8 cellular contexts compared by ENCODE assay signal in genomic region chr12:69497308-69498026, GRCh38. TPM values are rescaled to one million over a fixed set of nuclear protein-coding genes. Genes with fewer than 3 reads are reported as not detected.
DNase-seq lines count a peak whose midpoint lies in the region; ATAC-seq and TF ChIP-seq lines count a peak whose summit lies in the region.

No MANE protein-coding gene starts in this region.

- POLR2A ChIA-PET in HEK293T (lab: Yijun Ruan, JAX) = no interaction called here

- H3K4me3 ChIP-seq in right lobe of liver = no peak overlapping the region
- H3K4me3 ChIP-seq in testis = no peak overlapping the region

- ATAC-seq in GM18907 (IDR thresholded peaks at IDR 0.05; ENCODE audit: unreplicated experiment) (peak; percentile 96), HG02623 (IDR thresholded peaks at IDR 0.05; ENCODE audit: unreplicated experiment) (peak; percentile 95), right lobe of liver (peak; percentile 51 to 75 (median 64))

- CTCF ChIA-PET in HEK293T (lab: Yijun Ruan, JAX) = interaction anchor here (0.7 kb wide), 1 partner anchor 35 kb away, joined by 3 read pairs; no protein-coding TSS in a partner anchor

- 46% methylated on average over 4 of the region's 4 CpGs for WGBS in right lobe of liver (ENCODE audit: insufficient coverage, low coverage, low lambda C conversion rate, missing lambda C conversion rate)
- 58 to 70% methylated on average over 4 of the region's 4 CpGs for WGBS in testis, 2 donors

- H3K9me3 ChIP-seq in right lobe of liver (no peaks in the 10 kb centered on the region), testis (no peaks in the 10 kb centered on the region)

- no peaks in the 10 kb centered on the region for H3K36me3 ChIP-seq in right lobe of liver
- no peaks in the 10 kb centered on the region for H3K36me3 ChIP-seq in testis (ENCODE audit: low read depth, missing control alignments)

- DNase-seq in OCI-M1 (lab: John Stamatoyannopoulos, UW) = peak; percentile 91
- DNase-seq in right lobe of liver = no peak
- no peak for DNase-seq in HEK293T (ENCODE audit: extremely low spot score)
- DNase-seq in amygdala (lab: John Stamatoyannopoulos, UW) = no peak
- DNase-seq in CD1c-positive myeloid dendritic cell (ENCODE audit: extremely low spot score) = no peak
- DNase-seq in testis = no peak

- H3K27me3 ChIP-seq in right lobe of liver = no peaks in the 10 kb centered on the region
- H3K27me3 ChIP-seq in testis = no peaks in the 10 kb centered on the region

- H3K4me1 ChIP-seq in right lobe of liver = no peaks in the 10 kb centered on the region
- H3K4me1 ChIP-seq in testis = peaks cover 4% of the 10 kb centered on the region

- intact Hi-C loops in right lobe of liver (cut with DNase I) (no loop called here), testis (cut with DNase I; ENCODE audit: low total_unique reads) (no loop called here)

- TF ChIP-seq CTCF in right lobe of liver (IDR thresholded peaks at IDR 0.05) (no peak), testis (IDR thresholded peaks at IDR 0.05) (no peak)

- TF ChIP-seq POLR2A in right lobe of liver (IDR thresholded peaks at IDR 0.05) (no peak), testis (IDR thresholded peaks at IDR 0.05) (no peak)

- H3K27ac ChIP-seq in right lobe of liver = no peak overlapping the region
- H3K27ac ChIP-seq in testis = no peak overlapping the region

TF ChIP-seq in HEK293T, 16 proteins besides CTCF, POLR2A, EP300 and RAD21:
- TF ChIP-seq ARNT (IDR thresholded peaks at IDR 0.05) = no peak
- TF ChIP-seq ELF4 (IDR thresholded peaks at IDR 0.05) = no peak
- TF ChIP-seq SP1 (IDR thresholded peaks at IDR 0.05) = no peak
- no peak for TF ChIP-seq PKNOX1 (IDR thresholded peaks at IDR 0.05)
- TF ChIP-seq FOXM1 (IDR thresholded peaks at IDR 0.05; ENCODE audit: borderline replicate concordance) = no peak
- TF ChIP-seq L3MBTL2 (conservative IDR thresholded peaks at IDR 0.05) = no peak
- TF ChIP-seq SUZ12 (IDR thresholded peaks at IDR 0.05) = no peak
- no peak for TF ChIP-seq FOXK2 (IDR thresholded peaks at IDR 0.05)

RNA-seq across cellular contexts. Expression of gene FRS2, which starts 27.3 kb away (rescaled TPM):
- total RNA-seq in right lobe of liver (10 to 100 TPM; 13.8 to 27.8 (median 15.8) TPM), testis (10 to 100 TPM; 38.3 to 47.8 TPM)
- 21.6 TPM for polyA plus RNA-seq in testis (ENCODE audit: insufficient read depth, low read depth, low replicate concordance)
